22 cellular contexts compared by ENCODE assay signal in the genomic region with DNA sequence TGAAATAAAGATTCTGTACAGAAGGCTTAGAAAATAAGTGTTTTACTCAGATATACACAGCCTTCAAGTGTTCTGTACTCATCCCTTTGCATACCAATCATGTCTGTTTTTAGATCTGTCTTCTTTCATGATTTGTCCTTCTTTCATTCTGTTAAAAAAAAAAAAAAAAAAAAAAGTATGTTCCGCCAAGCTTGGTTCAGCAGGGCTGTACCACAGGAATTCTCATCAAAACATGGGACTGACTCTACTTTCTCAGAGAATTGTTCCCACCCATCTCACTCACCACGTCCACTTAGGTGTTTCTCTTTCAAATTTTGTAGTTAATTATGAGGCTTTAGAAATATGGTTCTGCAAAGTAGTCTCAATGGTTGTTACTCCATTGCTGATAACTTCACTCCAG.
"Had no signal": no experiment of that assay in that cellular context is flagged by ENCODE, and none has a peak within 500 bp of the region (broad histone marks: within the 10 kb centered on the region; RNA-seq: fewer than 3 reads in every experiment).

No MANE protein-coding gene starts in this region.

- H3K4me3 Mint-ChIP-seq: activated CD4-positive, alpha-beta T cell treated with anti-CD3 and anti-CD28 coated beads, Interleukin-2, amount 10 ng/mL, durations not matched to agents 7 days and 5 days; activated CD8-positive, alpha-beta memory T cell treated with anti-CD3 and anti-CD28 coated beads, Interleukin-2, amount 10 ng/mL, durations not matched to agents 7 days and 5 days; activated CD8-positive, alpha-beta T cell treated with anti-CD3 and anti-CD28 coated beads for 36 hours; activated T-helper 1 cell treated with anti-CD3 and anti-CD28 coated beads, Interleukin-12 subunit alpha, Interleukin-12 subunit beta, Interleukin-2, Interleukin-4 antibody, amounts not matched to agents 30 ng/mL and 10 ng/mL and 1 ng/mL, durations not matched to agents 14 hours and 24 hours and 36 hours; naive thymus-derived CD4-positive, alpha-beta T cell; neural crest cell; stimulated activated naive CD8-positive, alpha-beta T cell treated with anti-CD3 and anti-CD28 coated beads, Interleukin-15, Interleukin-2, amounts not matched to agents 100 ng/mL and 50 ng/mL, for 24 hours; T-helper 2 cell treated with Interferon-gamma antibody and Interleukin-4, amounts not matched to agents 5 μg/mL and 100 μg/mL, for 36 hours had no signal

- H3K4me3 ChIP-seq: body of pancreas, heart right ventricle, left lung, lung, spleen, tibial nerve had no signal

- H3K36me3 ChIP-seq: heart right ventricle, left lung, spleen, tibial nerve, WERI-Rb-1 had no signal

- ATAC-seq: activated CD8-positive, alpha-beta memory T cell treated with anti-CD3 and anti-CD28 coated beads, Interleukin-2, amount 10 ng/mL, durations not matched to agents 7 days and 5 days; activated CD8-positive, alpha-beta T cell treated with anti-CD3 and anti-CD28 coated beads for 36 hours; body of pancreas; heart right ventricle; left lung; naive thymus-derived CD4-positive, alpha-beta T cell; SK-N-SH treated with all-trans-retinoic acid at 6 μM for 48 hours had no signal

- H3K36me3 Mint-ChIP-seq: activated CD8-positive, alpha-beta memory T cell treated with anti-CD3 and anti-CD28 coated beads, Interleukin-2, amount 10 ng/mL, durations not matched to agents 7 days and 5 days had no signal

- DNase-seq: activated CD4-positive, alpha-beta T cell treated with anti-CD3 and anti-CD28 coated beads, Interleukin-2, amount 10 ng/mL, durations not matched to agents 7 days and 5 days; activated CD4-positive, CD25-positive, alpha-beta regulatory T cell treated with anti-CD3 and anti-CD28 coated beads, Interleukin-2, amount 50 U/mL, for 72 hours; activated CD8-positive, alpha-beta memory T cell treated with anti-CD3 and anti-CD28 coated beads, Interleukin-2, amount 10 ng/mL, durations not matched to agents 7 days and 5 days; activated CD8-positive, alpha-beta T cell treated with anti-CD3 and anti-CD28 coated beads for 36 hours; activated gamma-delta T cell; activated naive CD4-positive, alpha-beta T cell treated with anti-CD3 and anti-CD28 coated beads, Interleukin-2, amount 50 U/mL, for 16 hours; activated T-cell treated with anti-CD3 and anti-CD28 coated beads for 4 hours; body of pancreas; cortex of kidney; heart right ventricle; left lung; naive thymus-derived CD4-positive, alpha-beta T cell; occipital lobe; spleen; WERI-Rb-1 had no signal

- H3K4me1 Mint-ChIP-seq: activated CD4-positive, alpha-beta T cell treated with anti-CD3 and anti-CD28 coated beads, Interleukin-2, amount 10 ng/mL, durations not matched to agents 7 days and 5 days; activated CD8-positive, alpha-beta memory T cell treated with anti-CD3 and anti-CD28 coated beads, Interleukin-2, amount 10 ng/mL, durations not matched to agents 7 days and 5 days had no signal

- H3K27ac ChIP-seq: body of pancreas, heart right ventricle, left lung, spleen, WERI-Rb-1 had no signal

- H3K27me3 ChIP-seq: body of pancreas, heart right ventricle, left lung, spleen, tibial nerve had no signal

- H3K27me3 Mint-ChIP-seq: activated CD4-positive, alpha-beta T cell treated with anti-CD3 and anti-CD28 coated beads, Interleukin-2, amount 10 ng/mL, durations not matched to agents 7 days and 5 days; activated CD8-positive, alpha-beta T cell treated with anti-CD3 and anti-CD28 coated beads for 36 hours; naive thymus-derived CD4-positive, alpha-beta T cell; stimulated activated naive CD8-positive, alpha-beta T cell treated with anti-CD3 and anti-CD28 coated beads, Interleukin-15, Interleukin-2, amounts not matched to agents 100 ng/mL and 50 ng/mL, for 24 hours had no signal

- H3K9me3 Mint-ChIP-seq: activated CD4-positive, alpha-beta T cell treated with anti-CD3 and anti-CD28 coated beads, Interleukin-2, amount 10 ng/mL, durations not matched to agents 7 days and 5 days; activated CD8-positive, alpha-beta T cell treated with anti-CD3 and anti-CD28 coated beads for 36 hours; activated T-helper 1 cell treated with anti-CD3 and anti-CD28 coated beads, Interleukin-12 subunit alpha, Interleukin-12 subunit beta, Interleukin-2, Interleukin-4 antibody, amounts not matched to agents 30 ng/mL and 10 ng/mL and 1 ng/mL, durations not matched to agents 14 hours and 24 hours and 36 hours; stimulated activated naive CD8-positive, alpha-beta T cell treated with anti-CD3 and anti-CD28 coated beads, Interleukin-15, Interleukin-2, amounts not matched to agents 100 ng/mL and 50 ng/mL, for 24 hours; T-helper 2 cell treated with Interferon-gamma antibody and Interleukin-4, amounts not matched to agents 5 μg/mL and 100 μg/mL, for 36 hours had no signal

- H3K27ac Mint-ChIP-seq: activated CD4-positive, alpha-beta T cell treated with anti-CD3 and anti-CD28 coated beads, Interleukin-2, amount 10 ng/mL, durations not matched to agents 7 days and 5 days; activated CD8-positive, alpha-beta memory T cell treated with anti-CD3 and anti-CD28 coated beads, Interleukin-2, amount 10 ng/mL, durations not matched to agents 7 days and 5 days; activated CD8-positive, alpha-beta T cell treated with anti-CD3 and anti-CD28 coated beads for 36 hours; activated T-helper 1 cell treated with anti-CD3 and anti-CD28 coated beads, Interleukin-12 subunit alpha, Interleukin-12 subunit beta, Interleukin-2, Interleukin-4 antibody, amounts not matched to agents 30 ng/mL and 10 ng/mL and 1 ng/mL, durations not matched to agents 14 hours and 24 hours and 36 hours; stimulated activated naive CD8-positive, alpha-beta T cell treated with anti-CD3 and anti-CD28 coated beads, Interleukin-15, Interleukin-2, amounts not matched to agents 100 ng/mL and 50 ng/mL, for 24 hours; T-helper 2 cell treated with Interferon-gamma antibody and Interleukin-4, amounts not matched to agents 5 μg/mL and 100 μg/mL, for 36 hours had no signal
